Comparison of ENCODE assay signal across 16 cellular contexts in genomic region chr7:78139335-78139734, GRCh38.
A peak's percentile ranks its signal among the peaks of the same experiment; 100 is the strongest.
DNase-seq lines count a peak whose midpoint lies in the region; ATAC-seq and TF ChIP-seq lines count a peak whose summit lies in the region.
"Had no signal": no experiment of that assay in that cellular context is flagged by ENCODE, and none has a peak within 500 bp of the region (broad histone marks: within the 10 kb centered on the region; RNA-seq: fewer than 3 reads in every experiment).

No MANE protein-coding gene starts in this region.

- peak overlapping the region in 3 of 5 experiments; percentile 3 to 77 (median 11) for H3K27ac Mint-ChIP-seq in brain
- no peak overlapping the region for H3K27ac Mint-ChIP-seq in neural progenitor cell
- H3K27ac Mint-ChIP-seq: memory B cell; stimulated activated naive B cell treated with anti-CD40 and anti-IgM and Interleukin-4, amounts not matched to agents 10 μg/mL and 1 μg/mL and 100 μg/mL, for 72 hours had no signal

- H3F3A ChIP-seq in neural progenitor cell (ENCODE audit: low read depth) = no peaks in the 10 kb centered on the region

- DNase-seq in AG09309 (ENCODE audit: low read depth) (peak; percentile 55), HFF-Myc (ENCODE audit: extremely low read depth, low read depth) (peak; percentile 59), kidney tubule cell (ENCODE audit: low spot score) (peak; percentile 87), UCSD-AML1 (lab: John Stamatoyannopoulos, UW; ENCODE audit: unreplicated experiment) (no peak), NCI-H146 (lab: John Stamatoyannopoulos, UW) (no peak), neural progenitor cell (ENCODE audit: low spot score) (no peak)
- DNase-seq: activated T-cell treated with anti-CD3 and anti-CD28 coated beads, Interleukin-2, amount 50 U/mL, for 1 hour; amniotic stem cell; NCI-H1930; ovary; stimulated activated naive B cell treated with anti-CD40 and anti-IgM and Interleukin-4, amounts not matched to agents 10 μg/mL and 1 μg/mL and 100 μg/mL, for 72 hours had no signal

- no peak overlapping the region for H3K27ac ChIP-seq in neural progenitor cell
- H3K27ac ChIP-seq: BLaER1, KMS-11, ovary had no signal

- peaks cover 21% of the 10 kb centered on the region for H3K36me3 Mint-ChIP-seq in brain
- H3K36me3 Mint-ChIP-seq in neural progenitor cell = no peaks in the 10 kb centered on the region
- H3K36me3 Mint-ChIP-seq: memory B cell; stimulated activated naive B cell treated with anti-CD40 and anti-IgM and Interleukin-4, amounts not matched to agents 10 μg/mL and 1 μg/mL and 100 μg/mL, for 72 hours had no signal

- no peaks in the 10 kb centered on the region for H3K36me3 ChIP-seq in neural progenitor cell
- H3K36me3 ChIP-seq: BLaER1, ovary had no signal

- peaks cover 0 to 12% (median 3%) of the 10 kb centered on the region in 5 experiments for H3K9me3 Mint-ChIP-seq in brain
- H3K9me3 Mint-ChIP-seq in neural progenitor cell = no peaks in the 10 kb centered on the region
- H3K9me3 Mint-ChIP-seq: memory B cell; stimulated activated naive B cell treated with anti-CD40 and anti-IgM and Interleukin-4, amounts not matched to agents 10 μg/mL and 1 μg/mL and 100 μg/mL, for 72 hours had no signal

- TF ChIP-seq CTCF in AG09309 (IDR thresholded peaks at IDR 0.05; ENCODE audit: control insufficient read depth, insufficient read depth, low read depth, low read length, missing control alignments) = no peak
- no peak for TF ChIP-seq CTCF in HFF-Myc (IDR thresholded peaks at IDR 0.05; ENCODE audit: low read depth, low read length, missing control alignments)
- TF ChIP-seq CTCF in brain (conservative IDR thresholded peaks at IDR 0.05) = no peak
- TF ChIP-seq CTCF in neural progenitor cell (IDR thresholded peaks at IDR 0.05) = no peak

- H3K4me1 Mint-ChIP-seq in brain = peaks cover 40% of the 10 kb centered on the region
- H3K4me1 Mint-ChIP-seq in neural progenitor cell = peaks cover 19% of the 10 kb centered on the region
- H3K4me1 Mint-ChIP-seq: memory B cell; stimulated activated naive B cell treated with anti-CD40 and anti-IgM and Interleukin-4, amounts not matched to agents 10 μg/mL and 1 μg/mL and 100 μg/mL, for 72 hours had no signal

- H3K27me3 ChIP-seq in neural progenitor cell = no peaks in the 10 kb centered on the region
- H3K27me3 ChIP-seq: BLaER1, ovary had no signal

- no peak overlapping the region for H2AFZ ChIP-seq in neural progenitor cell (replicated peaks)

- H3K4me3 ChIP-seq in AG09309 (ENCODE audit: control insufficient read depth, low read depth, low read length) (no peak overlapping the region), HFF-Myc (replicated peaks; ENCODE audit: low read depth, low read length) (no peak overlapping the region), neural progenitor cell (no peak overlapping the region)
- H3K4me3 ChIP-seq: BLaER1, ovary had no signal

- ATAC-seq in GM19452 (IDR thresholded peaks at IDR 0.05; ENCODE audit: unreplicated experiment) = no peak
- ATAC-seq: stimulated activated naive B cell treated with anti-CD40 and anti-IgM and Interleukin-4, amounts not matched to agents 10 μg/mL and 1 μg/mL and 100 μg/mL, for 72 hours had no signal

- peak overlapping the region in 2 of 5 experiments; percentile 45 to 62 for H3K4me3 Mint-ChIP-seq in brain
- H3K4me3 Mint-ChIP-seq in neural progenitor cell = no peak overlapping the region
- H3K4me3 Mint-ChIP-seq: memory B cell; stimulated activated naive B cell treated with anti-CD40 and anti-IgM and Interleukin-4, amounts not matched to agents 10 μg/mL and 1 μg/mL and 100 μg/mL, for 72 hours had no signal

- no peaks in the 10 kb centered on the region for H3K9me3 ChIP-seq in neural progenitor cell (ENCODE audit: low read depth)
- H3K9me3 ChIP-seq: BLaER1, ovary had no signal

- H3K27me3 Mint-ChIP-seq in brain (no peaks in the 10 kb centered on the region), neural progenitor cell (ENCODE audit: insufficient read depth, low read depth) (no peaks in the 10 kb centered on the region)

- H3K4me2 ChIP-seq in neural progenitor cell = no peak overlapping the region
- H3K4me2 ChIP-seq: BLaER1, KMS-11 had no signal

- H4K20me1 ChIP-seq in neural progenitor cell (ENCODE audit: low read depth) = no peaks in the 10 kb centered on the region
- H4K20me1 ChIP-seq: BLaER1 had no signal

- H3K79me2 ChIP-seq in neural progenitor cell (ENCODE audit: low read depth) = no peaks in the 10 kb centered on the region

- H3K4me1 ChIP-seq in neural progenitor cell = no peaks in the 10 kb centered on the region
- H3K4me1 ChIP-seq: BLaER1 had no signal

- H3K9ac ChIP-seq in neural progenitor cell = no peak overlapping the region
- H3K9ac ChIP-seq: BLaER1, KMS-11 had no signal

Comparison
In these comparisons a context has a peak if more than half of its experiments do, and no peak if none do; other contexts are left out.
1. DNase-seq: peak in AG09309 (single experiment), HFF-Myc (single experiment) and kidney tubule cell (single experiment); none in UCSD-AML1 (single experiment), NCI-H146 (single experiment) and neural progenitor cell (single experiment).